Comparison of ENCODE assay signal across 23 cellular contexts in genomic region chr10:29158066-29158465, GRCh38.
"Had no signal": no experiment of that assay in that cellular context is flagged by ENCODE, and none has a peak within 500 bp of the region (broad histone marks: within the 10 kb centered on the region; RNA-seq: fewer than 3 reads in every experiment).

No MANE protein-coding gene starts in this region.

- H3K36me3 ChIP-seq: esophagus muscularis mucosa, left ventricle myocardium inferior, ovary, sigmoid colon, tibial nerve, uterus had no signal

- H3K27ac ChIP-seq: esophagus muscularis mucosa, left ventricle myocardium inferior, ovary, sigmoid colon, uterus had no signal

- DNase-seq: activated CD4-positive, alpha-beta memory T cell treated with anti-CD3 and anti-CD28 coated beads, Interleukin-2, amount 10 ng/mL, durations not matched to agents 7 days and 5 days; activated CD4-positive, alpha-beta T cell treated with anti-CD3 and anti-CD28 coated beads for 1 hour; activated CD4-positive, alpha-beta T cell treated with anti-CD3 and anti-CD28 coated beads, Interleukin-2, amount 10 ng/mL, durations not matched to agents 7 days and 5 days; activated naive CD8-positive, alpha-beta T cell treated with anti-CD3 and anti-CD28 coated beads, Interleukin-2, amount 50 U/mL, for 24 hours; activated T-cell treated with anti-CD3 and anti-CD28 coated beads, Interleukin-2, amount 50 U/mL, for 48 hours; endodermal cell; glutamatergic neuron; left ventricle myocardium inferior; naive thymus-derived CD4-positive, alpha-beta T cell; ovary; retina; sigmoid colon; small intestine; stimulated activated CD4-positive, alpha-beta T cell treated with anti-CD3 and anti-CD28 coated beads, Interleukin-1b, Interleukin-23, amount 100 ng/mL, for 48 hours; stimulated activated CD4-positive, alpha-beta T cell treated with anti-CD3 and anti-CD28 coated beads, Interleukin-4, amount 100 ng/mL, for 4 hours; stimulated activated CD8-positive, alpha-beta memory T cell treated with anti-CD3 and anti-CD28 coated beads, Interleukin-4, amount 100 ng/mL, for 48 hours; stimulated activated naive CD8-positive, alpha-beta T cell treated with anti-CD3 and anti-CD28 coated beads, Interleukin-15, amount 100 ng/mL, for 72 hours; T-helper 17 cell; T1000; uterus had no signal

- H3K27me3 ChIP-seq: esophagus muscularis mucosa, ovary, sigmoid colon, tibial nerve, uterus had no signal

- H3K9me3 ChIP-seq: esophagus muscularis mucosa, left ventricle myocardium inferior, ovary, sigmoid colon, tibial nerve, uterus had no signal

- H3K4me3 ChIP-seq: esophagus muscularis mucosa, left ventricle myocardium inferior, lung, ovary, sigmoid colon, tibial nerve, uterus had no signal

- H3K4me1 ChIP-seq: esophagus muscularis mucosa, left ventricle myocardium inferior, sigmoid colon, tibial nerve, uterus had no signal
